In the genomic region with DNA sequence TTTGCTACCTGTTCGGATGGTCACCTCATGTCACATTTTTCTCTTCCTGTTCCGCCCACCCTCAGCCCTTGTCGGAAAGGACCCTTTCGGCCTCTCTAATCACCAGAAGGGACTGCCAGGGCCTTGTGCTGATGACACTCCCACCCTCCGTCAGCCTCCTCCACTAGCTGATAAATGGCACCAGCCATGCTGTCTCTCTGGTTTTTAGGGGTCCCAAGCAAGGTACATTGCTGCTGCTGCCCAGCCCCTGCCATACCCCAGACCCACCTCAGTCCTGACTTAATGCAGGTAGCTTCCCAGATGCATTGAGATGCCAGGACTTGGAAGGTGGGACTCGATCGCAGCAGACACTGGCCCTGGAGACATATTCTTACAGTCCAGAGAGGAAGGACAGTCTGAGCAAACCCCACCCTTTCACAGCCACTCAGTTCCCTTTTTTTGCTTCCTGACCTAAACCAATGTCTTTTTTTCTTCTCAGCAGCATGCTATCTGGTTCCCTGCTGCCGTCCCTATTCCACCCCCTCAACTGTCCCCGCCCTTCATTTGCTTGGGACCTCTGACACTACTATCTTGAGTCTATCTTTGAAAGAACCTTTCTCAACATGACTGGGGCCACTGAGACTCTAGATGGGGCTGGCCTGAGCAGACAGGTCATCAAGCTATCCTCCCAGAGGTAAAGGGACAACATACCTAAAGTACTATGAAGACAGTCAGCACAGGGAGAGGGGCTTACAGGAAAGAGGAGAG, we compare ENCODE assay signal across 10 cellular contexts. TPM values are rescaled to one million over a fixed set of nuclear protein-coding genes. Genes with fewer than 3 reads are reported as not detected.
A peak's percentile ranks its signal among the peaks of the same experiment; 100 is the strongest.
DNase-seq lines count a peak whose midpoint lies in the region; ATAC-seq lines count a peak whose summit lies in the region.
"Had no signal": no experiment of that assay in that cellular context is flagged by ENCODE, and none has a peak within 500 bp of the region (broad histone marks: within the 10 kb centered on the region; RNA-seq: fewer than 3 reads in every experiment).

A gene (minus strand): TSS at position 397 of the 747 bp plus-strand sequence. CDS start 10,907 bp downstream, outside the sequence.

- no peak within 1 kb of the TSS for H3K27ac Mint-ChIP-seq in activated T-cell treated with anti-CD3 and anti-CD28 coated beads, Interleukin-2, amount 50 U/mL, for 72 hours

- peaks cover 0 to 2% of the 10 kb centered on the region in 2 donors for H3K36me3 Mint-ChIP-seq in activated T-cell treated with anti-CD3 and anti-CD28 coated beads, Interleukin-2, amount 50 U/mL, for 72 hours (ENCODE audit: insufficient read depth in 2 of 2)

- DNase-seq in KBM-7, result peak; percentile 97
- peak; percentile 43 for DNase-seq in medulla oblongata (ENCODE audit: extremely low spot score)
- no peak for DNase-seq in mucosa of gallbladder (ENCODE audit: low spot score)
- DNase-seq in COR-L47 (lab: John Stamatoyannopoulos, UW), result no peak
- DNase-seq in activated T-cell treated with anti-CD3 and anti-CD28 coated beads, Interleukin-2, amount 50 U/mL, for 72 hours, result no peak
- DNase-seq in GOT3 (lab: John Stamatoyannopoulos, UW), result no peak
- DNase-seq: stimulated activated CD4-positive, alpha-beta T cell treated with anti-CD3 and anti-CD28 coated beads, Interleukin-2, amount 100 ng/mL, for 24 hours had no signal

- H3K9me3 Mint-ChIP-seq in activated T-cell treated with anti-CD3 and anti-CD28 coated beads, Interleukin-2, amount 50 U/mL, for 72 hours, result no peaks in the 10 kb centered on the region

- H3K4me1 Mint-ChIP-seq in activated T-cell treated with anti-CD3 and anti-CD28 coated beads, Interleukin-2, amount 50 U/mL, for 72 hours (ENCODE audit: low read depth), result peaks cover 5% of the 10 kb centered on the region

- H3K27me3 Mint-ChIP-seq in activated T-cell treated with anti-CD3 and anti-CD28 coated beads, Interleukin-2, amount 50 U/mL, for 72 hours (ENCODE audit: low read depth), result peaks cover 7% of the 10 kb centered on the region

- ATAC-seq in GM18498 (IDR thresholded peaks at IDR 0.05; ENCODE audit: unreplicated experiment), result peak; percentile 67
- ATAC-seq in GM21576 (IDR thresholded peaks at IDR 0.05; ENCODE audit: unreplicated experiment), result peak; percentile 59
- ATAC-seq in activated T-cell treated with anti-CD3 and anti-CD28 coated beads, Interleukin-2, amount 50 U/mL, for 72 hours (replicated peaks in 1 of 2), result no peak

- in situ Hi-C loops in KBM-7 (cut with MboI; ENCODE audit: low pct_unique_long_range_greater_than_20kb, low sequenced_read_pairs), result no loop called here

- no peak within 1 kb of the TSS for H3K4me3 Mint-ChIP-seq in activated T-cell treated with anti-CD3 and anti-CD28 coated beads, Interleukin-2, amount 50 U/mL, for 72 hours

RNA-seq across cellular contexts. Expression of the gene that starts here (rescaled TPM):
- 8.2 TPM for total RNA-seq in mucosa of gallbladder
- total RNA-seq in activated T-cell treated with anti-CD3 and anti-CD28 coated beads, Interleukin-2, amount 50 U/mL, for 72 hours, result 1 to 10 TPM; 1.7 to 1.9 TPM
- total RNA-seq: fibroblast of villous mesenchyme had no signal

Comparison
In these comparisons a context has a peak if more than half of its experiments do, and no peak if none do; other contexts are left out.
1. ATAC-seq: peak in GM18498 (single experiment) and GM21576 (single experiment); none in activated T-cell treated with anti-CD3 and anti-CD28 coated beads, Interleukin-2, amount 50 U/mL, for 72 hours (0 of 2).
2. DNase-seq: peak in KBM-7 (single experiment) and medulla oblongata (single experiment); none in mucosa of gallbladder (single experiment), COR-L47 (single experiment), activated T-cell treated with anti-CD3 and anti-CD28 coated beads, Interleukin-2, amount 50 U/mL, for 72 hours (0 of 2) and GOT3 (single experiment).